8 cellular contexts compared by ENCODE assay signal in genomic region chr10:102633282-102633681, GRCh38. TPM values are rescaled to one million over a fixed set of nuclear protein-coding genes. Genes with fewer than 3 reads are reported as not detected.
DNase-seq lines count a peak whose midpoint lies in the region; ATAC-seq and TF ChIP-seq lines count a peak whose summit lies in the region.

No MANE protein-coding gene starts in this region.

- no peaks in the 10 kb centered on the region for H3K27me3 ChIP-seq in CD4-positive, alpha-beta T cell (ENCODE audit: control insufficient read depth, insufficient read depth, low read length)
- H3K27me3 ChIP-seq in endodermal cell (ENCODE audit: control insufficient read depth, insufficient read depth, low read length, poor library complexity, severe bottlenecking) (no peaks in the 10 kb centered on the region), osteoblast (ENCODE audit: insufficient read depth, low read length) (no peaks in the 10 kb centered on the region), HAP-1 (ENCODE audit: low read depth) (no peaks in the 10 kb centered on the region; the same call in 1 of the 2 replicates)

- H3K9me3 ChIP-seq in CD4-positive, alpha-beta T cell (ENCODE audit: control insufficient read depth, low read length) = no peaks in the 10 kb centered on the region
- H3K9me3 ChIP-seq in endodermal cell (ENCODE audit: control insufficient read depth, low read length) = no peaks in the 10 kb centered on the region
- no peaks in the 10 kb centered on the region for H3K9me3 ChIP-seq in osteoblast (ENCODE audit: low read depth, low read length)
- H3K9me3 ChIP-seq in HAP-1 = no peaks in the 10 kb centered on the region

- H3K79me2 ChIP-seq in osteoblast (ENCODE audit: insufficient read depth, low read length) = no peaks in the 10 kb centered on the region

- intact Hi-C loops in CD4-positive, alpha-beta T cell (cut with DNase I, micrococcal nuclease) = no loop called here

- peak overlapping the region; percentile 7 for H2AFZ ChIP-seq in osteoblast (ENCODE audit: low read length)

- H3K9me3 Mint-ChIP-seq in CD4-positive, alpha-beta T cell = no peaks in the 10 kb centered on the region
- no peaks in the 10 kb centered on the region for H3K9me3 Mint-ChIP-seq in endodermal cell

- POLR2A ChIA-PET in CD4-positive, alpha-beta T cell (lab: Charles Lee) = interaction anchor here (2.0 kb wide), 1 partner anchor 9 kb away, joined by 7 read pairs; no protein-coding TSS in a partner anchor

- in situ Hi-C loops in HAP-1 (cut with MboI; ENCODE audit: low sequenced_read_pairs) = no loop called here

- H3K36me3 ChIP-seq in endodermal cell (ENCODE audit: control insufficient read depth, insufficient read depth, low read length) (no peaks in the 10 kb centered on the region), osteoblast (ENCODE audit: insufficient read depth, low read length) (peaks cover 7% of the 10 kb centered on the region), HAP-1 (replicated peaks) (no peaks in the 10 kb centered on the region; the same call in none of the 2 replicates)

- H3K27ac Mint-ChIP-seq in CD4-positive, alpha-beta T cell = peak overlapping the region; percentile 84
- no peak overlapping the region for H3K27ac Mint-ChIP-seq in endodermal cell

- no peaks in the 10 kb centered on the region for H4K20me1 ChIP-seq in osteoblast (ENCODE audit: insufficient read depth, low read length)

- ATAC-seq in CD4-positive, alpha-beta T cell (ENCODE audit: poor library complexity) = peak; percentile 53

- H3K4me3 Mint-ChIP-seq in CD4-positive, alpha-beta T cell = no peak overlapping the region
- no peak overlapping the region for H3K4me3 Mint-ChIP-seq in endodermal cell

- DNase-seq in CD4-positive, alpha-beta T cell = peak in 3 of 10 experiments; percentile 25 to 34 (median 33)
- DNase-seq in SKM-1 (lab: John Stamatoyannopoulos, UW; ENCODE audit: unreplicated experiment) (peak; percentile 87), endodermal cell (peak; percentile 53), osteoblast (ENCODE audit: insufficient read length, low spot score, missing footprints) (peak; percentile 68), superior temporal gyrus (ENCODE audit: extremely low spot score) (no peak), T1000 (lab: John Stamatoyannopoulos, UW) (no peak), RKO (ENCODE audit: low spot score) (no peak), HAP-1 (ENCODE audit: low spot score in 2 of 2) (no peak)

- 76 to 84% methylated on average over 6 of the region's 6 CpGs for WGBS in endodermal cell (ENCODE audit: insufficient coverage in 1 of 2, insufficient read length in 1 of 2), 2 experiments

- CTCF ChIA-PET in CD4-positive, alpha-beta T cell (lab: Charles Lee) = no interaction called here

- H3K27me3 Mint-ChIP-seq in CD4-positive, alpha-beta T cell = no peaks in the 10 kb centered on the region
- no peaks in the 10 kb centered on the region for H3K27me3 Mint-ChIP-seq in endodermal cell (ENCODE audit: insufficient read depth)

- no peak for TF ChIP-seq CTCF in CD4-positive, alpha-beta T cell (IDR thresholded peaks at IDR 0.05)
- no peak for TF ChIP-seq CTCF in endodermal cell (conservative IDR thresholded peaks at IDR 0.05)
- TF ChIP-seq CTCF in osteoblast (IDR thresholded peaks at IDR 0.05; ENCODE audit: extremely low read depth, low read depth, low read length) = no peak

- no peak overlapping the region for H3K9ac ChIP-seq in endodermal cell (ENCODE audit: extremely low read depth, low read length, poor library complexity, severe bottlenecking)

- H3K4me2 ChIP-seq in osteoblast (ENCODE audit: insufficient read depth, low read length) = peak overlapping the region; percentile 46

- peaks cover 49% of the 10 kb centered on the region for H3K4me1 Mint-ChIP-seq in CD4-positive, alpha-beta T cell (ENCODE audit: low read depth)
- H3K4me1 Mint-ChIP-seq in endodermal cell = peaks cover 30% of the 10 kb centered on the region

- peaks cover 6% of the 10 kb centered on the region for H3K36me3 Mint-ChIP-seq in CD4-positive, alpha-beta T cell (ENCODE audit: low read depth)
- H3K36me3 Mint-ChIP-seq in endodermal cell (ENCODE audit: low read depth) = peaks cover 5% of the 10 kb centered on the region

- H3K4me1 ChIP-seq in endodermal cell (ENCODE audit: control insufficient read depth, insufficient read depth, low read length) (peaks cover 11% of the 10 kb centered on the region), osteoblast (ENCODE audit: insufficient read depth, low read length) (peaks cover 67% of the 10 kb centered on the region), HAP-1 (peaks cover 6% of the 10 kb centered on the region)

- H3K4me3 ChIP-seq in endodermal cell (ENCODE audit: low read length) (no peak overlapping the region), osteoblast (ENCODE audit: insufficient read depth, low read length) (no peak overlapping the region), HAP-1 (no peak overlapping the region)

- peak overlapping the region; percentile 18 for H3K27ac ChIP-seq in CD4-positive, alpha-beta T cell (ENCODE audit: low read depth, low read length)
- H3K27ac ChIP-seq in endodermal cell (ENCODE audit: low read depth, low read length) (no peak overlapping the region), osteoblast (ENCODE audit: low read depth, low read length) (peak overlapping the region; percentile 66)

RNA-seq across cellular contexts. Expression of gene TRIM8, which starts 11.0 kb away (rescaled TPM):
- 10 to 100 TPM; 80.9 to 81.6 TPM for total RNA-seq in CD4-positive, alpha-beta T cell
- total RNA-seq in endodermal cell (10 to 100 TPM; 27.7 to 32.7 TPM), osteoblast (107 and 126 TPM in 2 replicates)
- polyA plus RNA-seq in endodermal cell (2013, experiment 1 of 2) = 55.6 TPM
- polyA plus RNA-seq in endodermal cell (2013, experiment 2 of 2) = 46.3 TPM

Comparison
In these comparisons a context has a peak if more than half of its experiments do, and no peak if none do; other contexts are left out.
1. DNase-seq: peak in SKM-1 (single experiment), endodermal cell (single experiment) and osteoblast (single experiment); none in superior temporal gyrus (single experiment), T1000 (single experiment), RKO (single experiment) and HAP-1 (0 of 2).